ENCODE assay signal across 28 cellular contexts in the genomic region with DNA sequence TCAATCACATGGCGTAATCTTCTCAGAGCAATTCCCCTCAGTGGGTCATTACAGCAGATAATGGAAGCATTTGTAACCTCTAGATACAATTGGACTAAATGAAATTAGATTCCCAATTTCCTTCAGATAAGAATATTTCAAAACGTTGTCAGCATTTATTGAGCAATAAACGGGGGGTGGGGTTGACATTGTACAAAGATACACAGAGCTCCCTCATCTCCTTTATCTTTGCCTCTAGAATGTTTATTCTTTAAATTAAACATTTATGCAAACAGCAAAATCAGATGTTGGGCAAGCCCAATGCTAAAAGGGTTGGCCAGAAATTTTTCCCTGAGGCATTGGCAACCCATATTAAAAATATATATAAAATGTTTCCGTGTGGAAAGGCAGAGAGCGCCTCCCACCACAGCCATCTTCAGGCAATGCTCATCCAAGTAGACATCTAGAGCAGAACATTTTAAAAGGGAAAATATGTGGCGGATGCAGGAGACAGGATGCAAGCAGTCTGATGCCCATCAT.
"Had no signal": no experiment of that assay in that cellular context is flagged by ENCODE, and none has a peak within 500 bp of the region (broad histone marks: within the 10 kb centered on the region; RNA-seq: fewer than 3 reads in every experiment).

No MANE protein-coding gene starts in this region.

- H3K9me3 Mint-ChIP-seq: mesothelial cell of epicardium; naive B cell; nephron progenitor cell; stimulated activated memory B cell treated with anti-CD40 and anti-IgM and Interleukin-4, amounts not matched to agents 10 μg/mL and 1 μg/mL and 100 μg/mL, for 72 hours had no signal

- H3K27ac ChIP-seq: breast epithelium, foreskin keratinocyte, heart left ventricle, neutrophil, pancreas, prostate gland, skin epidermis, suprapubic skin, tibial artery, upper lobe of right lung, VCaP had no signal

- DNase-seq: activated CD4-positive, alpha-beta T cell treated with anti-CD3 and anti-CD28 coated beads for 4 hours; activated CD4-positive, alpha-beta T cell treated with anti-CD3 and anti-CD28 coated beads, Interleukin-2, amount 50 U/mL, for 4 hours; activated naive CD4-positive, alpha-beta T cell; activated T-cell treated with anti-CD3 and anti-CD28 coated beads for 4 hours; activated T-cell treated with anti-CD3 and anti-CD28 coated beads, Interleukin-2, amount 50 U/mL, for 72 hours; central memory CD4-positive, alpha-beta T cell; foreskin keratinocyte; heart left ventricle; hypothalamus; immature natural killer cell; naive B cell; nephron progenitor cell; pancreas; retina; stimulated activated CD4-positive, alpha-beta T cell treated with anti-CD3 and anti-CD28 coated beads, Interleukin-12 subunit alpha, Interleukin-12 subunit beta, amount 100 ng/mL, for 4 hours; stimulated activated CD4-positive, alpha-beta T cell treated with anti-CD3 and anti-CD28 coated beads, Interleukin-4, amount 100 ng/mL, for 24 hours; tibial artery; upper lobe of right lung had no signal

- H3K36me3 ChIP-seq: breast epithelium, heart left ventricle, neutrophil, pancreas, prostate gland, suprapubic skin, tibial artery, upper lobe of right lung had no signal

- ATAC-seq: activated naive CD4-positive, alpha-beta T cell treated with anti-CD3 and anti-CD28 coated beads, Interleukin-2, amount 50 U/mL, for 72 hours; activated T-cell treated with anti-CD3 and anti-CD28 coated beads, Interleukin-2, amount 50 U/mL, for 72 hours; foreskin keratinocyte; heart left ventricle; pancreas; sciatic nerve; stimulated activated memory B cell treated with anti-CD40 and anti-IgM and Interleukin-4, amounts not matched to agents 10 μg/mL and 1 μg/mL and 100 μg/mL, for 72 hours; upper lobe of right lung had no signal

- H3K27me3 Mint-ChIP-seq: naive B cell; stimulated activated memory B cell treated with anti-CD40 and anti-IgM and Interleukin-4, amounts not matched to agents 10 μg/mL and 1 μg/mL and 100 μg/mL, for 72 hours had no signal

- H3K27ac Mint-ChIP-seq: activated naive CD4-positive, alpha-beta T cell treated with anti-CD3 and anti-CD28 coated beads, Interleukin-2, amount 50 U/mL, for 72 hours; activated T-cell treated with anti-CD3 and anti-CD28 coated beads, Interleukin-2, amount 50 U/mL, for 72 hours; immature natural killer cell; mesothelial cell of epicardium; naive B cell; nephron progenitor cell; stimulated activated memory B cell treated with anti-CD40 and anti-IgM and Interleukin-4, amounts not matched to agents 10 μg/mL and 1 μg/mL and 100 μg/mL, for 72 hours had no signal

- H3K36me3 Mint-ChIP-seq: activated naive CD4-positive, alpha-beta T cell treated with anti-CD3 and anti-CD28 coated beads, Interleukin-2, amount 50 U/mL, for 72 hours; immature natural killer cell; mesothelial cell of epicardium; naive B cell; stimulated activated memory B cell treated with anti-CD40 and anti-IgM and Interleukin-4, amounts not matched to agents 10 μg/mL and 1 μg/mL and 100 μg/mL, for 72 hours had no signal

- H3K9me3 ChIP-seq: breast epithelium, heart left ventricle, neutrophil, pancreas, prostate gland, suprapubic skin, tibial artery, upper lobe of right lung had no signal

- H3K4me3 Mint-ChIP-seq: activated T-cell treated with anti-CD3 and anti-CD28 coated beads, Interleukin-2, amount 50 U/mL, for 72 hours; immature natural killer cell; mesothelial cell of epicardium; naive B cell; nephron progenitor cell; stimulated activated memory B cell treated with anti-CD40 and anti-IgM and Interleukin-4, amounts not matched to agents 10 μg/mL and 1 μg/mL and 100 μg/mL, for 72 hours had no signal

- H3K4me3 ChIP-seq: breast epithelium, heart left ventricle, pancreas, prostate gland, skin epidermis, suprapubic skin, tibial artery, upper lobe of right lung had no signal

- H3K4me1 Mint-ChIP-seq: immature natural killer cell; mesothelial cell of epicardium; naive B cell; nephron progenitor cell; stimulated activated memory B cell treated with anti-CD40 and anti-IgM and Interleukin-4, amounts not matched to agents 10 μg/mL and 1 μg/mL and 100 μg/mL, for 72 hours had no signal
